In genomic region chr3:53253707-53254106, GRCh38 we compare ENCODE assay signal across 9 cellular contexts. TPM values are rescaled to one million over a fixed set of nuclear protein-coding genes. Genes with fewer than 3 reads are reported as not detected.
A peak's percentile ranks its signal among the peaks of the same experiment; 100 is the strongest.
DNase-seq lines count a peak whose midpoint lies in the region; ATAC-seq and TF ChIP-seq lines count a peak whose summit lies in the region.
"Had no signal": no experiment of that assay in that cellular context is flagged by ENCODE, and none has a peak within 500 bp of the region (broad histone marks: within the 10 kb centered on the region; RNA-seq: fewer than 3 reads in every experiment).

No MANE protein-coding gene starts in this region.

- H3K27ac ChIP-seq in ACC112 (ENCODE audit: low read depth, low read length) (no peak overlapping the region), body of pancreas (peak overlapping the region; percentile 86 to 98 (median 92))

- H3K36me3 ChIP-seq in ACC112 (ENCODE audit: insufficient read depth, low read length) (no peaks in the 10 kb centered on the region), body of pancreas (replicated peaks in 1 of 2; ENCODE audit: insufficient read depth in 1 of 2, low read depth in 2 of 2) (no peaks in the 10 kb centered on the region)
- H3K36me3 ChIP-seq: uterus had no signal

- TF ChIP-seq POLR2A in body of pancreas (IDR thresholded peaks at IDR 0.05): no peak

- H3K9me3 ChIP-seq in body of pancreas (no peaks in the 10 kb centered on the region), mononuclear cell (ENCODE audit: low read depth, low read length) (no peaks in the 10 kb centered on the region)
- H3K9me3 ChIP-seq: uterus had no signal

- DNase-seq in HFF-Myc (ENCODE audit: extremely low read depth, low read depth) (no peak), body of pancreas (no peak), A172 (ENCODE audit: low spot score) (no peak), omental fat pad (ENCODE audit: low spot score) (no peak), NCI-H1105 treated with DMSO at 0.1 percent for 48 hours (lab: John Stamatoyannopoulos, UW) (no peak)
- DNase-seq: uterus had no signal

- 52 to 65% methylated on average over 4 of the region's 4 CpGs for WGBS in body of pancreas, 2 donors

- intact Hi-C loops in body of pancreas (cut with DNase I): no loop called here

- peaks cover 69% of the 10 kb centered on the region for H3K79me2 ChIP-seq in ACC112 (ENCODE audit: control insufficient read depth, insufficient read depth, low read length, unreplicated experiment)

- H3K4me3 ChIP-seq in ACC112 (ENCODE audit: low read depth, low read length) (peak overlapping the region; percentile 97), HFF-Myc (replicated peaks; ENCODE audit: low read depth, low read length) (peak overlapping the region; percentile 98), body of pancreas (no peak overlapping the region), mononuclear cell (ENCODE audit: low read length) (peak overlapping the region; percentile 92)

- ATAC-seq in body of pancreas (no peak), omental fat pad (ENCODE audit: low FRiP score) (no peak), GM19023 (IDR thresholded peaks at IDR 0.05; ENCODE audit: unreplicated experiment) (no peak)

- TF ChIP-seq CTCF in HFF-Myc (IDR thresholded peaks at IDR 0.05; ENCODE audit: low read depth, low read length, missing control alignments) (no peak), body of pancreas (IDR thresholded peaks at IDR 0.05) (no peak), omental fat pad (IDR thresholded peaks at IDR 0.05) (no peak)

- peaks cover 35% of the 10 kb centered on the region for H3K4me1 ChIP-seq in ACC112 (ENCODE audit: control insufficient read depth, insufficient read depth, low read length, unreplicated experiment)
- H3K4me1 ChIP-seq in body of pancreas: peaks cover 57% of the 10 kb centered on the region
- peaks cover 69% of the 10 kb centered on the region for H3K4me1 ChIP-seq in mononuclear cell (ENCODE audit: insufficient read depth, low read length)

- no peak overlapping the region for H2AFZ ChIP-seq in ACC112 (ENCODE audit: low read length, unreplicated experiment)

- H3K27me3 ChIP-seq in ACC112 (ENCODE audit: insufficient read depth, low read length): no peaks in the 10 kb centered on the region
- no peaks in the 10 kb centered on the region for H3K27me3 ChIP-seq in body of pancreas
- H3K27me3 ChIP-seq in mononuclear cell (ENCODE audit: insufficient read depth, low read length): no peaks in the 10 kb centered on the region
- H3K27me3 ChIP-seq: uterus had no signal

RNA-seq across cellular contexts. Expression of gene TKT, which starts 2.1 kb away (rescaled TPM):
- total RNA-seq in body of pancreas (100 to 1,000 TPM in 1 of 2 donors, 10 to 100 TPM in 1; 96.6 to 208 TPM), mononuclear cell (511 TPM), omental fat pad (100 to 1,000 TPM; 187 to 325 (median 254) TPM)
- total RNA-seq in A172 (2014; rRNA removed; shearing (Covaris generic)): 406 and 438 TPM in 2 replicates

Comparison
In these comparisons a context has a peak if more than half of its experiments do, and no peak if none do; other contexts are left out.
1. H3K4me3 ChIP-seq: peak in ACC112 (single experiment), HFF-Myc (single experiment) and mononuclear cell (single experiment); none in body of pancreas (0 of 2).